Comparison of ENCODE assay signal across 1 cellular context in the genomic region with DNA sequence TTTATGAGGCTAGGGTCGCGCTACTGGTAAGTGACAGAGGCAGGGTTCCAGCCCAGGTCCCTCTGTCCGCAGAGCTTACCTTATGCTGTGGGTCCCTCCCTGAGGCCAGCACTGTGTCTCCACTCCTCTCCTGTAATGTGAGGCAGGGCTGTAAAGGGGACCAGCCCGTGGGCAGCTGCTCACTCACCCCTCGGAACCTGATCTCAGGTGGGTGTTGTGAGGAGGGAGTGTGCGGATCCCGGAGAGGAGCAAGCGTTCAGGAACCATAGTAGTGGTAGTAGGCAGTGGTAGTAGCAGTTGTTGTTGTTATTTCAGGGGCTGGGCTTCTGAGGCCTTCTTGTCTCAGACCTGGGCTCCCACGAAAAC.
TF ChIP-seq lines count a peak whose summit lies in the region.

No MANE protein-coding gene starts in this region.

TF ChIP-seq in H1, 55 proteins besides CTCF, POLR2A, EP300 and RAD21:
- TF ChIP-seq CBX8 (IDR thresholded peaks at IDR 0.05; ENCODE audit: borderline replicate concordance, low read depth, low read length): no peak
- TF ChIP-seq KDM1A (IDR thresholded peaks at IDR 0.05; ENCODE audit: borderline replicate concordance, low read length): no peak
- no peak for TF ChIP-seq BCL11A (IDR thresholded peaks at IDR 0.05; ENCODE audit: low read depth in 2 of 2, low read length in 2 of 2)
- TF ChIP-seq, protein P1, sequence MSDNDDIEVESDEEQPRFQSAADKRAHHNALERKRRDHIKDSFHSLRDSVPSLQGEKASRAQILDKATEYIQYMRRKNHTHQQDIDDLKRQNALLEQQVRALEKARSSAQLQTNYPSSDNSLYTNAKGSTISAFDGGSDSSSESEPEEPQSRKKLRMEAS (IDR thresholded peaks at IDR 0.05): no peak
- TF ChIP-seq SAP30 (IDR thresholded peaks at IDR 0.05; ENCODE audit: insufficient read depth, insufficient replicate concordance, low read length): no peak
- no peak for TF ChIP-seq CTBP2 (IDR thresholded peaks at IDR 0.05; ENCODE audit: borderline replicate concordance, insufficient read depth, insufficient read length, low read length)
- TF ChIP-seq E2F6 (IDR thresholded peaks at IDR 0.05): no peak
